19 cellular contexts compared by ENCODE assay signal in the genomic region with DNA sequence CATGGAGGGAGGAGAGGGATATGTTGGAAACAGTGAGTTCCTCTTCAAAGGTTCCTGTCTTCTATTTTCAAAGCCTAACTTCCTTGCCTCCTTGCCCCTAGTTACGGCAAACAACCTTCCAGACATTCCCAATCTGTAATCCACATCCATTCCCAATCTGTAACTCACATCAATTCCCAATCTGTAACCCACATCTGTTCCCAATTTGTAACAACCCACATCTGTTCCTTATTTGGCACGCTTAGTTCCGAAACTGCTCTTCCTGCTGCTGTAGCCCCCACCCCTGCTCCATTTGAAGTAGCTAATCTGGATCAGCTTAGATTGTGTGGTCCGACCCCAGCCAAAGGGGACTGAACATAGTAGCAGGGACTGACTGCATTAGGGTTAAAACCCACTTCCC. TPM values are rescaled to one million over a fixed set of nuclear protein-coding genes. Genes with fewer than 3 reads are reported as not detected.
DNase-seq lines count a peak whose midpoint lies in the region; ATAC-seq and TF ChIP-seq lines count a peak whose summit lies in the region.
"Had no signal": no experiment of that assay in that cellular context is flagged by ENCODE, and none has a peak within 500 bp of the region (broad histone marks: within the 10 kb centered on the region; RNA-seq: fewer than 3 reads in every experiment).

No MANE protein-coding gene starts in this region.

- H3K9ac ChIP-seq in SK-N-SH: no peak overlapping the region

- no peaks in the 10 kb centered on the region for H3K36me3 Mint-ChIP-seq in nephron progenitor cell (ENCODE audit: low read depth)

- DNase-seq in HFF-Myc (ENCODE audit: extremely low read depth, low read depth) (peak; percentile 67), SK-N-SH (peak; percentile 19), fibroblast of gingiva (ENCODE audit: low read depth) (peak; percentile 44), nephron progenitor cell (no peak), amygdala (lab: John Stamatoyannopoulos, UW) (no peak), NCI-H1092 (lab: John Stamatoyannopoulos, UW) (no peak)
- DNase-seq: ACHN, Calu3, DMS79 treated with DMSO at 0.1 percent for 48 hours, NCI-H1105, NCI-H1436 treated with DMSO at 0.1 percent for 48 hours, NCI-H187 treated with DMSO at 0.1 percent for 48 hours, NCI-H2171 treated with DMSO at 0.1 percent for 48 hours, NCI-H345, NCI-H510A treated with DMSO at 0.1 percent for 48 hours, SJCRH30 had no signal

- H3K4me1 Mint-ChIP-seq in nephron progenitor cell: no peaks in the 10 kb centered on the region

- TF ChIP-seq EP300 in SK-N-SH (IDR thresholded peaks at IDR 0.05; ENCODE audit: borderline replicate concordance in 1 of 2, low read depth in 1 of 2, low read length in 1 of 2): no peak

- H3K9me3 ChIP-seq in SK-N-SH: no peaks in the 10 kb centered on the region
- H3K9me3 ChIP-seq: SJCRH30 had no signal

- 55% methylated on average over 4 of the region's 4 CpGs for WGBS in SK-N-SH (ENCODE audit: low lambda C conversion rate)

- H3K27me3 Mint-ChIP-seq in nephron progenitor cell (ENCODE audit: low read depth, poor library complexity): peaks cover 7% of the 10 kb centered on the region

- H3K27ac Mint-ChIP-seq in nephron progenitor cell: peak overlapping the region; percentile 7

- no peaks in the 10 kb centered on the region for H4K20me1 ChIP-seq in SK-N-SH (ENCODE audit: insufficient read depth)

- H3K79me2 ChIP-seq in SK-N-SH (ENCODE audit: insufficient read depth): no peaks in the 10 kb centered on the region

- no peak overlapping the region for H2AFZ ChIP-seq in SK-N-SH (ENCODE audit: low read depth)

- no peak for TF ChIP-seq RAD21 in SK-N-SH (IDR thresholded peaks at IDR 0.05; ENCODE audit: low read length)

- H3K27me3 ChIP-seq in SK-N-SH (ENCODE audit: insufficient read depth): no peaks in the 10 kb centered on the region; the same call in 1 of the 2 replicates
- H3K27me3 ChIP-seq: SJCRH30 had no signal

- no peaks in the 10 kb centered on the region for H3K36me3 ChIP-seq in SK-N-SH (replicated peaks in 1 of 2; ENCODE audit: control insufficient read depth in 1 of 2, insufficient read depth in 2 of 2, low read length in 1 of 2)
- H3K36me3 ChIP-seq: SJCRH30 had no signal

- H3K9me3 Mint-ChIP-seq in nephron progenitor cell: no peaks in the 10 kb centered on the region

- H3K4me3 ChIP-seq in HFF-Myc (replicated peaks; ENCODE audit: low read depth, low read length) (no peak overlapping the region), SK-N-SH (ENCODE audit: low read depth in 2 of 2, low read length in 1 of 2) (no peak overlapping the region)
- H3K4me3 ChIP-seq: K562, SJCRH30 had no signal

- CTCF ChIA-PET in SK-N-SH (lab: Yijun Ruan, JAX): no interaction called here

- H3K27ac ChIP-seq in SK-N-SH (ENCODE audit: low read depth in 2 of 2, low read length in 1 of 2): no peak overlapping the region
- H3K27ac ChIP-seq: SJCRH30 had no signal

- H3F3A ChIP-seq in SK-N-SH (replicated peaks; ENCODE audit: insufficient read depth): no peaks in the 10 kb centered on the region

- ATAC-seq in HG03520 (IDR thresholded peaks at IDR 0.05; ENCODE audit: unreplicated experiment): no peak
- ATAC-seq: HCT116, K562 had no signal

- H3K4me3 Mint-ChIP-seq in nephron progenitor cell: no peak overlapping the region

- TF ChIP-seq CTCF in HFF-Myc (IDR thresholded peaks at IDR 0.05; ENCODE audit: low read depth, low read length, missing control alignments): no peak
- TF ChIP-seq CTCF in SK-N-SH (IDR thresholded peaks at IDR 0.05): no peak
- no peak for TF ChIP-seq CTCF in nephron progenitor cell (IDR thresholded peaks at IDR 0.05)

- no peak overlapping the region for H3K4me2 ChIP-seq in SK-N-SH

- POLR2A ChIA-PET in SK-N-SH (lab: Yijun Ruan, JAX): no interaction called here

- no peaks in the 10 kb centered on the region for H3K9me2 ChIP-seq in SK-N-SH

- no peaks in the 10 kb centered on the region; a peak in 1 of 4 replicates for H3K4me1 ChIP-seq in SK-N-SH (ENCODE audit: control insufficient read depth in 1 of 2, insufficient read depth in 2 of 2, low read depth in 1 of 2, low read length in 1 of 2)
- H3K4me1 ChIP-seq: SJCRH30 had no signal

TF ChIP-seq in SK-N-SH, 30 proteins besides CTCF, POLR2A, EP300 and RAD21:
- no peak for TF ChIP-seq MXI1 (IDR thresholded peaks at IDR 0.05; ENCODE audit: low read depth, low read length)
- TF ChIP-seq TCF12 (IDR thresholded peaks at IDR 0.05): peak; percentile 38; the same call in 1 of the 2 replicates
- no peak for TF ChIP-seq SIN3A (IDR thresholded peaks at IDR 0.05; ENCODE audit: borderline replicate concordance, low read depth, low read length)
- peak; percentile 44; the same call in 1 of the 2 replicates for TF ChIP-seq GATA2 (CRISPR knock-in tag; IDR thresholded peaks at IDR 0.05)
TF ChIP-seq in SK-N-SH: peak in this region for 2.

RNA-seq across cellular contexts. Expression of gene IDNK, which starts 23.9 kb away (rescaled TPM):
- 4.2 and 4.9 TPM in 2 replicates for polyA plus RNA-seq in SK-N-SH (2012; rRNA removed)
- polyA plus RNA-seq in SK-N-SH (2012; cell fraction: cytosol; rRNA removed): 6.0 and 6.4 TPM in 2 replicates
- polyA plus RNA-seq in SK-N-SH (2012; cell fraction: nucleus; rRNA removed): 4.3 and 5.0 TPM in 2 replicates

Comparison
In these comparisons a context has a peak if more than half of its experiments do, and no peak if none do; other contexts are left out.
1. DNase-seq: peak in HFF-Myc (single experiment), SK-N-SH (single experiment) and fibroblast of gingiva (single experiment); none in nephron progenitor cell (single experiment), amygdala (0 of 56) and NCI-H1092 (single experiment).